In genomic region chr12:123614531-123614930, GRCh38 we compare ENCODE assay signal across 14 cellular contexts. TPM values are rescaled to one million over a fixed set of nuclear protein-coding genes. Genes with fewer than 3 reads are reported as not detected.
DNase-seq lines count a peak whose midpoint lies in the region; ATAC-seq and TF ChIP-seq lines count a peak whose summit lies in the region.
"Had no signal": no experiment of that assay in that cellular context is flagged by ENCODE, and none has a peak within 500 bp of the region (broad histone marks: within the 10 kb centered on the region; RNA-seq: fewer than 3 reads in every experiment).

No MANE protein-coding gene starts in this region.

- intact Hi-C loops in heart right ventricle (cut with DNase I) (no loop called here), cardiac septum (cut with DNase I) (no loop called here), spleen (cut with DNase I; ENCODE audit: low total_unique reads) (no loop called here), prostate gland (cut with DNase I) (no loop called here)

- H3K9me3 ChIP-seq in heart right ventricle (no peaks in the 10 kb centered on the region), spleen (no peaks in the 10 kb centered on the region), prostate gland (no peaks in the 10 kb centered on the region)
- H3K9me3 ChIP-seq: gastroesophageal sphincter, suprapubic skin had no signal

- peak in 6 of 8 donors; percentile 29 to 73 (median 52) for ATAC-seq in heart right ventricle
- ATAC-seq: gastroesophageal sphincter had no signal

- no peak for TF ChIP-seq POLR2A in spleen (IDR thresholded peaks at IDR 0.05)
- no peak for TF ChIP-seq POLR2A in prostate gland (IDR thresholded peaks at IDR 0.05)

- H3K27me3 ChIP-seq in heart right ventricle (no peaks in the 10 kb centered on the region), spleen (replicated peaks in 1 of 7) (no peaks in the 10 kb centered on the region), prostate gland (replicated peaks; ENCODE audit: insufficient read depth) (no peaks in the 10 kb centered on the region)
- H3K27me3 ChIP-seq: dorsolateral prefrontal cortex, gastroesophageal sphincter, suprapubic skin had no signal

- H3K27ac ChIP-seq in heart right ventricle, result peak overlapping the region in 6 of 10 donors; percentile 2 to 57 (median 49)
- peak overlapping the region in 4 of 8 donors; percentile 14 to 39 (median 24) for H3K27ac ChIP-seq in spleen
- H3K27ac ChIP-seq in prostate gland, result no peak overlapping the region
- H3K27ac ChIP-seq: dorsolateral prefrontal cortex, gastroesophageal sphincter, suprapubic skin had no signal

- H3K36me3 ChIP-seq in heart right ventricle (peaks cover 0 to 100% (median 85%) of the 10 kb centered on the region in 9 donors), spleen (peaks cover 4 to 100% (median 97%) of the 10 kb centered on the region in 6 donors), prostate gland (peaks cover 4 to 18% of the 10 kb centered on the region in 2 donors)

- H3K4me3 ChIP-seq in heart right ventricle, result no peak overlapping the region
- no peak overlapping the region for H3K4me3 ChIP-seq in fibroblast of pulmonary artery (replicated peaks; ENCODE audit: low read depth, low read length)
- H3K4me3 ChIP-seq in spleen, result no peak overlapping the region
- no peak overlapping the region for H3K4me3 ChIP-seq in prostate gland
- H3K4me3 ChIP-seq: dorsolateral prefrontal cortex, gastroesophageal sphincter, suprapubic skin had no signal

- TF ChIP-seq CTCF in heart right ventricle (IDR thresholded peaks at IDR 0.05) (no peak), fibroblast of pulmonary artery (IDR thresholded peaks at IDR 0.05; ENCODE audit: low read length, missing control alignments) (no peak), spleen (IDR thresholded peaks at IDR 0.05 in 8 of 11, conservative IDR thresholded peaks at IDR 0.05 in 3 of 11) (no peak), prostate gland (IDR thresholded peaks at IDR 0.05) (no peak)

- WGBS in heart right ventricle, 2 donors, result 60 to 72% methylated on average over 4 of the region's 4 CpGs
- 63 to 84% (median 71%) methylated on average over 4 of the region's 4 CpGs for WGBS in spleen, 5 donors
- WGBS in prostate gland, result 67% methylated on average over 4 of the region's 4 CpGs

- peaks cover 0 to 16% (median 6%) of the 10 kb centered on the region in 9 donors for H3K4me1 ChIP-seq in heart right ventricle
- peaks cover 0 to 7% (median 0%) of the 10 kb centered on the region in 6 donors for H3K4me1 ChIP-seq in spleen
- H3K4me1 ChIP-seq in prostate gland (replicated peaks), result no peaks in the 10 kb centered on the region
- H3K4me1 ChIP-seq: suprapubic skin had no signal

- DNase-seq in heart right ventricle, result no peak
- DNase-seq in cardiac septum (ENCODE audit: low spot score), result no peak
- DNase-seq in RKO (ENCODE audit: low spot score), result peak; percentile 37
- DNase-seq in fibroblast of pulmonary artery (ENCODE audit: low read depth), result peak; percentile 54
- DNase-seq in activated CD4-positive, alpha-beta T cell treated with anti-CD3 and anti-CD28 coated beads for 4 hours, result no peak
- no peak for DNase-seq in spleen
- no peak for DNase-seq in NCI-H2029 treated with DMSO at 0.1 percent for 48 hours (lab: John Stamatoyannopoulos, UW)
- no peak for DNase-seq in prostate gland (ENCODE audit: low spot score)
- DNase-seq: activated B cell treated with CpG ODN at 0.5 μM for 24 hours, anterior cingulate cortex, dorsolateral prefrontal cortex, NCI-H2171 treated with DMSO at 0.1 percent for 48 hours had no signal

RNA-seq across cellular contexts. Expression of gene DDX55, which starts 12.6 kb away (rescaled TPM):
- total RNA-seq in heart right ventricle (1 to 10 TPM; 3.2 to 8.8 (median 4.8) TPM), cardiac septum (5.1 TPM), spleen (10 to 100 TPM; 19.7 to 43.7 (median 26.5) TPM), prostate gland (10 to 100 TPM; 13.7 to 24.4 TPM)
- polyA plus RNA-seq in heart right ventricle (10 to 100 TPM in 1 of 2 donors, 1 to 10 TPM in 1; 6.2 to 14.0 TPM), spleen (10 to 100 TPM; 16.4 to 22.3 (median 18.0) TPM)

RNA-seq across cellular contexts. Expression of gene EIF2B1, which starts 19.0 kb away (rescaled TPM):
- 10 to 100 TPM; 26.3 to 36.4 (median 31.8) TPM for total RNA-seq in heart right ventricle
- polyA plus RNA-seq in heart right ventricle, result 10 to 100 TPM; 21.2 to 25.5 TPM
- total RNA-seq in cardiac septum, result 27.9 TPM
- total RNA-seq in spleen, result 100 to 1,000 TPM in 3 of 7 donors, 10 to 100 TPM in 4; 35.1 to 137 (median 47.2) TPM
- 10 to 100 TPM; 28.3 to 29.0 (median 28.7) TPM for polyA plus RNA-seq in spleen
- total RNA-seq in prostate gland, result 100 to 1,000 TPM in 1 of 2 donors, 10 to 100 TPM in 1; 98.7 to 122 TPM

RNA-seq across cellular contexts. Expression of gene GTF2H3, which starts 19.1 kb away (rescaled TPM):
- total RNA-seq in heart right ventricle (10 to 100 TPM; 12.8 to 18.3 (median 15.5) TPM), cardiac septum (12.9 TPM), spleen (10 to 100 TPM; 15.3 to 23.1 (median 21.4) TPM), prostate gland (10 to 100 TPM; 28.0 to 50.1 TPM)
- polyA plus RNA-seq in heart right ventricle (1 to 10 TPM; 4.0 to 4.4 TPM), spleen (10 to 100 TPM in 1 of 3 donors, 1 to 10 TPM in 2; 6.4 to 11.3 (median 8.5) TPM)

RNA-seq across cellular contexts. Expression of gene TMED2, which starts 30.2 kb away (rescaled TPM):
- total RNA-seq in heart right ventricle, result 100 to 1,000 TPM; 133 to 244 (median 158) TPM
- 100 to 1,000 TPM in 1 of 2 donors, 10 to 100 TPM in 1; 22.2 to 141 TPM for polyA plus RNA-seq in heart right ventricle
- total RNA-seq in cardiac septum, result 150 TPM
- total RNA-seq in spleen, result 100 to 1,000 TPM in 5 of 7 donors, 10 to 100 TPM in 2; 90.8 to 135 (median 112) TPM
- 10 to 100 TPM; 32.3 to 52.1 (median 42.9) TPM for polyA plus RNA-seq in spleen
- 100 to 1,000 TPM; 114 to 188 TPM for total RNA-seq in prostate gland

RNA-seq across cellular contexts. Expression of gene TCTN2, which starts 56.4 kb away (rescaled TPM):
- 1 to 10 TPM; 2.3 to 6.3 (median 4.4) TPM for total RNA-seq in heart right ventricle
- 1 to 10 TPM; 1.9 to 2.8 TPM for polyA plus RNA-seq in heart right ventricle
- 3.1 TPM for total RNA-seq in cardiac septum
- 10 to 100 TPM in 1 of 7 donors, 1 to 10 TPM in 6; 4.3 to 10.9 (median 7.5) TPM for total RNA-seq in spleen
- polyA plus RNA-seq in spleen, result 1 to 10 TPM; 1.9 to 4.1 (median 3.3) TPM
- total RNA-seq in prostate gland, result 10 to 100 TPM; 15.2 to 20.7 TPM

Comparison
In these comparisons a context has a peak if more than half of its experiments do, and no peak if none do; other contexts are left out.
1. DNase-seq: peak in RKO (single experiment) and fibroblast of pulmonary artery (single experiment); none in heart right ventricle (0 of 2), cardiac septum (single experiment), activated CD4-positive, alpha-beta T cell treated with anti-CD3 and anti-CD28 coated beads for 4 hours (0 of 2), spleen (single experiment), NCI-H2029 treated with DMSO at 0.1 percent for 48 hours (single experiment) and prostate gland (single experiment).
2. H3K27ac ChIP-seq: peak in heart right ventricle (6 of 10); none in prostate gland (0 of 2).